Comparison of ENCODE assay signal across 1 cellular context in the genomic region with DNA sequence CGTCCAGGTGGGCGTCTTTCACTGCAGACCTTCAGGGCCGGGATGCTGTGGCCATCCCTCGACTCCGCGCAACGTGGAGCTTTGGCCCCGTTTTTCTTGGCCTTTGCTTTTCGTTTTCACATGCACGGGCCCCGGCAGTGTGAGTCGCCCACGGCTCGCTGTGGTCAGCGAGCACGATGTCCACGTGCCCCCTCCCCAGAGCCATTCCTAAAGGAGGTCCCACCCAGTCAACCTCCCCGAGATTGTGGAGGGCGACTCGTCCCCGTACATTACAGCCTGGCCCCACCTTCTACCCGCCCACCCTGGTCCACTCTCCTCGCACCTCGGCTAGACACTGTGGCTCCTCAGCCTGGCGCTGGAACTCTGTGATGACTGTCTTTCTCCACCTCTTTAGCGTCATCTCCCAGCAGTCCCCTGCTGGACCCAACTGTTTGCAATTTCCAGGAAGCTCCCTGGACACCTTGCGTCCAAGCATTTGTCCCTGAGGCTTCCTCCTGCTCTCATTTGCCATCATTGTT.
TF ChIP-seq lines count a peak whose summit lies in the region.

No MANE protein-coding gene starts in this region.

TF ChIP-seq in H1, 55 proteins besides CTCF, POLR2A, EP300 and RAD21:
- TF ChIP-seq HDAC6 (IDR thresholded peaks at IDR 0.05; ENCODE audit: low read depth, low read length) (no peak), POLR2AphosphoS5 (IDR thresholded peaks at IDR 0.05; ENCODE audit: low read depth, low read length) (peak; percentile 37; the same call in 1 of the 2 replicates)
- TF ChIP-seq, protein P1, sequence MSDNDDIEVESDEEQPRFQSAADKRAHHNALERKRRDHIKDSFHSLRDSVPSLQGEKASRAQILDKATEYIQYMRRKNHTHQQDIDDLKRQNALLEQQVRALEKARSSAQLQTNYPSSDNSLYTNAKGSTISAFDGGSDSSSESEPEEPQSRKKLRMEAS (IDR thresholded peaks at IDR 0.05): peak; percentile 34; the same call in 1 of the 2 replicates
